ENCODE assay signal across 1 cellular context in genomic region chr15:94272251-94272898, GRCh38.
A peak's percentile ranks its signal among the peaks of the same experiment; 100 is the strongest.
TF ChIP-seq lines count a peak whose summit lies in the region.

No MANE protein-coding gene starts in this region.

TF ChIP-seq in GM12878, 131 proteins besides CTCF, POLR2A, EP300 and RAD21 (continued from another document):
- TF ChIP-seq BHLHE40 (IDR thresholded peaks at IDR 0.05; ENCODE audit: borderline replicate concordance in 1 of 2, low read depth in 2 of 2, low read length in 1 of 2) (peak; percentile 84 to 92), MLLT1 (IDR thresholded peaks at IDR 0.05) (0 out of 2 replicates have a peak, but pooled peaks have one; percentile 56), CUX1 (IDR thresholded peaks at IDR 0.05; ENCODE audit: insufficient replicate concordance, low read depth, low read length) (peak; percentile 38), IKZF2 (IDR thresholded peaks at IDR 0.05) (peak; percentile 74 to 80; a peak in 3 of 4 replicates), NKRF (conservative IDR thresholded peaks at IDR 0.05) (no peak), RBBP5 (conservative IDR thresholded peaks at IDR 0.05) (no peak), RELB (IDR thresholded peaks at IDR 0.05; ENCODE audit: low read depth) (peak; percentile 64), SKIL (IDR thresholded peaks at IDR 0.05; ENCODE audit: low read depth, poor library complexity, severe bottlenecking) (peak; percentile 47), ELK1 (IDR thresholded peaks at IDR 0.05; ENCODE audit: low read depth, low read length) (no peak), RCOR1 (conservative IDR thresholded peaks at IDR 0.05; ENCODE audit: low read depth, low read length) (no peak), RUNX3 (IDR thresholded peaks at IDR 0.05; ENCODE audit: low read length) (peak; percentile 30; the same call in 1 of the 2 replicates), DPF2 (IDR thresholded peaks at IDR 0.05) (peak; percentile 72), ZNF384 (IDR thresholded peaks at IDR 0.05; ENCODE audit: borderline replicate concordance, low read depth, low read length) (peak; percentile 81; the same call in 1 of the 2 replicates), IRF4 (IDR thresholded peaks at IDR 0.05; ENCODE audit: low read depth, low read length) (no peak)
